ENCODE assay signal across 8 cellular contexts in genomic region chr12:54984602-54985376, GRCh38. TPM values are rescaled to one million over a fixed set of nuclear protein-coding genes. Genes with fewer than 3 reads are reported as not detected.
DNase-seq lines count a peak whose midpoint lies in the region; ATAC-seq and TF ChIP-seq lines count a peak whose summit lies in the region.

Gene TESPA1 (minus strand): TSS chr12:54984762. CDS start chr12:54974562, 10,200 bp downstream.

- TF ChIP-seq POLR2A in GM19193 (IDR thresholded peaks at IDR 0.05; ENCODE audit: extremely low read depth, insufficient read depth, insufficient read length) = peak; percentile 94

- H3K27me3 Mint-ChIP-seq in brain = peaks cover 17% of the 10 kb centered on the region

- DNase-seq in UCSD-AML1 (lab: John Stamatoyannopoulos, UW; ENCODE audit: unreplicated experiment) (peak; percentile 86), GM03348 (ENCODE audit: low spot score) (no peak), NCI-H146 (lab: John Stamatoyannopoulos, UW) (no peak), DMS79 (lab: John Stamatoyannopoulos, UW) (no peak)
- DNase-seq in stimulated activated CD4-positive, alpha-beta T cell treated with anti-CD3 and anti-CD28 coated beads, Interleukin-15, amount 100 ng/mL, for 24 hours = peak; percentile 90

- peaks cover 9% of the 10 kb centered on the region for H3K4me1 Mint-ChIP-seq in brain

- H3K27ac Mint-ChIP-seq in brain = no peak within 1 kb of the TSS

- H3K4me3 Mint-ChIP-seq in brain = no peak within 1 kb of the TSS

- peaks cover 0 to 2% (median 0%) of the 10 kb centered on the region in 5 experiments for H3K9me3 Mint-ChIP-seq in brain

- ATAC-seq in HG03175 (IDR thresholded peaks at IDR 0.05; ENCODE audit: unreplicated experiment) = peak; percentile 99

- TF ChIP-seq CTCF in brain (conservative IDR thresholded peaks at IDR 0.05) = no peak

- H3K36me3 Mint-ChIP-seq in brain = no peaks in the 10 kb centered on the region

RNA-seq across cellular contexts. Expression of gene TESPA1, which starts in this region (rescaled TPM):
- polyA plus RNA-seq in brain (ENCODE audit: insufficient read depth, low read depth, low replicate concordance) = 19.6 TPM

Comparison
In these comparisons a context has a peak if more than half of its experiments do, and no peak if none do; other contexts are left out.
1. DNase-seq: peak in UCSD-AML1 (single experiment) and stimulated activated CD4-positive, alpha-beta T cell treated with anti-CD3 and anti-CD28 coated beads, Interleukin-15, amount 100 ng/mL, for 24 hours (single experiment); none in GM03348 (single experiment), NCI-H146 (single experiment) and DMS79 (single experiment).